ENCODE assay signal across 7 cellular contexts in genomic region chr6:36196049-36196879, GRCh38. TPM values are rescaled to one million over a fixed set of nuclear protein-coding genes. Genes with fewer than 3 reads are reported as not detected.
DNase-seq lines count a peak whose midpoint lies in the region; ATAC-seq, FAIRE-seq and TF ChIP-seq lines count a peak whose summit lies in the region.

BRPF3 (plus strand) TSS chr6:36196744; CDS start chr6:36200323, 3,579 bp downstream.

- H3K36me3 Mint-ChIP-seq in WTC11, result peaks cover 15% of the 10 kb centered on the region

- TF ChIP-seq CTCF in WTC11 (IDR thresholded peaks at IDR 0.05) (0 out of 2 replicates have a peak, but pooled peaks have one; percentile 24), cardiac fibroblast (IDR thresholded peaks at IDR 0.05; ENCODE audit: low read depth, low read length) (peak; percentile 19)

- ATAC-seq in HG03039 (IDR thresholded peaks at IDR 0.05; ENCODE audit: unreplicated experiment) (peak; percentile 56), WTC11 (peak; percentile 48)

- DNase-seq in GM18507 (ENCODE audit: extremely low spot score, insufficient read length, low read depth), result peak; percentile 48
- DNase-seq in NCI-H2171 (lab: John Stamatoyannopoulos, UW), result peak; percentile 84
- DNase-seq in WTC11 (ENCODE audit: low spot score), result peak; percentile 80
- peak; percentile 59 to 86 for DNase-seq in cardiac fibroblast (ENCODE audit: low read depth in 2 of 2)
- peak; percentile 68 for DNase-seq in inferior parietal cortex (ENCODE audit: extremely low spot score)
- DNase-seq in smooth muscle cell of the brain vasculature (ENCODE audit: low read depth, low spot score), result peak; percentile 13

- no peaks in the 10 kb centered on the region; the same call in 1 of the 2 replicates for H3K27me3 Mint-ChIP-seq in WTC11 (ENCODE audit: low read depth)

- CTCF ChIA-PET in WTC11 (lab: Charles Lee), result interaction anchor here (1.0 to 1.8 kb wide), 5 partner anchors 57 to 164 kb away, joined by 3 to 15 read pairs (median 5); no protein-coding TSS in a partner anchor

- peak within 1 kb of the TSS; percentile 64 for H3K27ac Mint-ChIP-seq in WTC11

- POLR2A ChIA-PET in WTC11 (lab: Charles Lee), result no interaction called here

- peak within 1 kb of the TSS; percentile 69 to 75 for H3K4me3 ChIP-seq in cardiac fibroblast (replicated peaks in 1 of 2; ENCODE audit: low read depth in 2 of 2, low read length in 2 of 2)

- peak within 1 kb of the TSS; percentile 81 for H3K4me3 Mint-ChIP-seq in WTC11

- peak; percentile 48 for FAIRE-seq in GM18507 (lab: Jason Lieb, UNC)

- H3K4me1 Mint-ChIP-seq in WTC11, result peaks cover 25% of the 10 kb centered on the region

- H3K9me3 Mint-ChIP-seq in WTC11, result no peaks in the 10 kb centered on the region

TF ChIP-seq in WTC11, 78 proteins besides CTCF, POLR2A, EP300 and RAD21:
- peak; percentile 23; the same call in 1 of the 2 replicates for TF ChIP-seq FOXK1 (CRISPR knock-in tag; IDR thresholded peaks at IDR 0.05)
- 0 out of 2 replicates have a peak, but pooled peaks have one; percentile 25 for TF ChIP-seq CREM (CRISPR knock-in tag; IDR thresholded peaks at IDR 0.05)
- TF ChIP-seq, protein P1, sequence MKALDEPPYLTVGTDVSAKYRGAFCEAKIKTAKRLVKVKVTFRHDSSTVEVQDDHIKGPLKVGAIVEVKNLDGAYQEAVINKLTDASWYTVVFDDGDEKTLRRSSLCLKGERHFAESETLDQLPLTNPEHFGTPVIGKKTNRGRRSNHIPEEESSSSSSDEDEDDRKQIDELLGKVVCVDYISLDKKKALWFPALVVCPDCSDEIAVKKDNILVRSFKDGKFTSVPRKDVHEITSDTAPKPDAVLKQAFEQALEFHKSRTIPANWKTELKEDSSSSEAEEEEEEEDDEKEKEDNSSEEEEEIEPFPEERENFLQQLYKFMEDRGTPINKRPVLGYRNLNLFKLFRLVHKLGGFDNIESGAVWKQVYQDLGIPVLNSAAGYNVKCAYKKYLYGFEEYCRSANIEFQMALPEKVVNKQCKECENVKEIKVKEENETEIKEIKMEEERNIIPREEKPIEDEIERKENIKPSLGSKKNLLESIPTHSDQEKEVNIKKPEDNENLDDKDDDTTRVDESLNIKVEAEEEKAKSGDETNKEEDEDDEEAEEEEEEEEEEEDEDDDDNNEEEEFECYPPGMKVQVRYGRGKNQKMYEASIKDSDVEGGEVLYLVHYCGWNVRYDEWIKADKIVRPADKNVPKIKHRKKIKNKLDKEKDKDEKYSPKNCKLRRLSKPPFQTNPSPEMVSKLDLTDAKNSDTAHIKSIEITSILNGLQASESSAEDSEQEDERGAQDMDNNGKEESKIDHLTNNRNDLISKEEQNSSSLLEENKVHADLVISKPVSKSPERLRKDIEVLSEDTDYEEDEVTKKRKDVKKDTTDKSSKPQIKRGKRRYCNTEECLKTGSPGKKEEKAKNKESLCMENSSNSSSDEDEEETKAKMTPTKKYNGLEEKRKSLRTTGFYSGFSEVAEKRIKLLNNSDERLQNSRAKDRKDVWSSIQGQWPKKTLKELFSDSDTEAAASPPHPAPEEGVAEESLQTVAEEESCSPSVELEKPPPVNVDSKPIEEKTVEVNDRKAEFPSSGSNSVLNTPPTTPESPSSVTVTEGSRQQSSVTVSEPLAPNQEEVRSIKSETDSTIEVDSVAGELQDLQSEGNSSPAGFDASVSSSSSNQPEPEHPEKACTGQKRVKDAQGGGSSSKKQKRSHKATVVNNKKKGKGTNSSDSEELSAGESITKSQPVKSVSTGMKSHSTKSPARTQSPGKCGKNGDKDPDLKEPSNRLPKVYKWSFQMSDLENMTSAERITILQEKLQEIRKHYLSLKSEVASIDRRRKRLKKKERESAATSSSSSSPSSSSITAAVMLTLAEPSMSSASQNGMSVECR (CRISPR knock-in tag; IDR thresholded peaks at IDR 0.05; ENCODE audit: borderline replicate concordance), result no peak
- peak; percentile 50; the same call in 1 of the 2 replicates for TF ChIP-seq ETV6 (CRISPR knock-in tag; IDR thresholded peaks at IDR 0.05)
- TF ChIP-seq SP1 (CRISPR knock-in tag; conservative IDR thresholded peaks at IDR 0.05), result 0 out of 2 replicates have a peak, but pooled peaks have one; percentile 41
- TF ChIP-seq MYBL2 (CRISPR knock-in tag; IDR thresholded peaks at IDR 0.05), result no peak
- TF ChIP-seq, protein P2, sequence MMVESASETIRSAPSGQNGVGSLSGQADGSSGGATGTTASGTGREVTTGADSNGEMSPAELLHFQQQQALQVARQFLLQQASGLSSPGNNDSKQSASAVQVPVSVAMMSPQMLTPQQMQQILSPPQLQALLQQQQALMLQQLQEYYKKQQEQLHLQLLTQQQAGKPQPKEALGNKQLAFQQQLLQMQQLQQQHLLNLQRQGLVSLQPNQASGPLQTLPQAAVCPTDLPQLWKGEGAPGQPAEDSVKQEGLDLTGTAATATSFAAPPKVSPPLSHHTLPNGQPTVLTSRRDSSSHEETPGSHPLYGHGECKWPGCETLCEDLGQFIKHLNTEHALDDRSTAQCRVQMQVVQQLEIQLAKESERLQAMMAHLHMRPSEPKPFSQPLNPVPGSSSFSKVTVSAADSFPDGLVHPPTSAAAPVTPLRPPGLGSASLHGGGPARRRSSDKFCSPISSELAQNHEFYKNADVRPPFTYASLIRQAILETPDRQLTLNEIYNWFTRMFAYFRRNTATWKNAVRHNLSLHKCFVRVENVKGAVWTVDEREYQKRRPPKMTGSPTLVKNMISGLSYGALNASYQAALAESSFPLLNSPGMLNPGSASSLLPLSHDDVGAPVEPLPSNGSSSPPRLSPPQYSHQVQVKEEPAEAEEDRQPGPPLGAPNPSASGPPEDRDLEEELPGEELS (CRISPR knock-in tag; IDR thresholded peaks at IDR 0.05), result peak; percentile 63
- no peak for TF ChIP-seq ZNF396 (CRISPR knock-in tag; IDR thresholded peaks at IDR 0.05; ENCODE audit: borderline replicate concordance)
- TF ChIP-seq, protein P3, sequence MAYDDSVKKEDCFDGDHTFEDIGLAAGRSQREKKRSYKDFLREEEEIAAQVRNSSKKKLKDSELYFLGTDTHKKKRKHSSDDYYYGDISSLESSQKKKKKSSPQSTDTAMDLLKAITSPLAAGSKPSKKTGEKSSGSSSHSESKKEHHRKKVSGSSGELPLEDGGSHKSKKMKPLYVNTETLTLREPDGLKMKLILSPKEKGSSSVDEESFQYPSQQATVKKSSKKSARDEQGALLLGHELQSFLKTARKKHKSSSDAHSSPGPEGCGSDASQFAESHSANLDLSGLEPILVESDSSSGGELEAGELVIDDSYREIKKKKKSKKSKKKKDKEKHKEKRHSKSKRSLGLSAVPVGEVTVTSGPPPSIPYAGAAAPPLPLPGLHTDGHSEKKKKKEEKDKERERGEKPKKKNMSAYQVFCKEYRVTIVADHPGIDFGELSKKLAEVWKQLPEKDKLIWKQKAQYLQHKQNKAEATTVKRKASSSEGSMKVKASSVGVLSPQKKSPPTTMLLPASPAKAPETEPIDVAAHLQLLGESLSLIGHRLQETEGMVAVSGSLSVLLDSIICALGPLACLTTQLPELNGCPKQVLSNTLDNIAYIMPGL (CRISPR knock-in tag; IDR thresholded peaks at IDR 0.05), result 0 out of 2 replicates have a peak, but pooled peaks have one; percentile 75
- TF ChIP-seq ZBTB21 (CRISPR knock-in tag; IDR thresholded peaks at IDR 0.05; ENCODE audit: borderline replicate concordance), result no peak
- peak; percentile 41; the same call in 1 of the 2 replicates for TF ChIP-seq FOXP1 (CRISPR knock-in tag; IDR thresholded peaks at IDR 0.05; ENCODE audit: borderline replicate concordance)
- TF ChIP-seq FOXJ3 (CRISPR knock-in tag; IDR thresholded peaks at IDR 0.05; ENCODE audit: borderline replicate concordance), result no peak

RNA-seq across cellular contexts. Expression of gene BRPF3, which starts in this region (rescaled TPM):
- total RNA-seq in WTC11 (2021), result 30.4 to 32.2 TPM (median 31.3 TPM) in 3 replicates

Comparison
In these comparisons a context has a peak if more than half of its experiments do, and no peak if none do; other contexts are left out.
1. Peak in every context shown above with its lines: DNase-seq, ATAC-seq and H3K4me3 ChIP-seq.
2. DNase-seq: peak in every context shown above with its lines; median percentile 84 in NCI-H2171; 80 in WTC11; 72 in cardiac fibroblast; 68 in inferior parietal cortex; 48 in GM18507; 13 in smooth muscle cell of the brain vasculature.